In the genomic region with DNA sequence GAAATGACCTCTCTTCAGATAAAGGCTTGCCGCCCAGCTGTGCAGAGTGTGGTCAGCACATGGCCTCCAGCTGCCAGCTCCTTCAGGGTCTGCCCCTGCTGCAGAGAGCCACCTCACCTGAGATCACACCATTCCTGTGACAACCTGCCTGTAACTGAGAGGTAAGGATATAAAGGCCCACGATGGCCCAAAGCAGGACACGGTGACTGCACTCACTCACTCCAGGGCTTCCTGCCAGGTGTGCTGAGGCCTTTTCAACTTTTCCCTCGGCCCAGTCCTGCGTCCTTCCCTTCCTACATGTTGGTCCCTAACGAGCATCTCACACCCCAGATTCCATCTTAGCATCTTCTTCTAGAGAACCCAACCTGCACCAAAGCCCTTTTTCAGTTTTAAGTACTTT, we compare ENCODE assay signal across 20 cellular contexts. TPM values are rescaled to one million over a fixed set of nuclear protein-coding genes. Genes with fewer than 3 reads are reported as not detected.
DNase-seq lines count a peak whose midpoint lies in the region; ATAC-seq and TF ChIP-seq lines count a peak whose summit lies in the region.
"Had no signal": no experiment of that assay in that cellular context is flagged by ENCODE, and none has a peak within 500 bp of the region (broad histone marks: within the 10 kb centered on the region; RNA-seq: fewer than 3 reads in every experiment).

No MANE protein-coding gene starts in this region.

- no peak overlapping the region for H3K9ac ChIP-seq in muscle layer of colon (ENCODE audit: low read length)
- H3K9ac ChIP-seq: parathyroid adenoma had no signal

- H3K4me1 Mint-ChIP-seq in CD4-positive, CD25-positive, alpha-beta regulatory T cell = peaks cover 34 to 90% (median 75%) of the 10 kb centered on the region in 4 donors
- peaks cover 86% of the 10 kb centered on the region for H3K4me1 Mint-ChIP-seq in CD8-positive, alpha-beta T cell (ENCODE audit: low read depth)
- peaks cover 74% of the 10 kb centered on the region for H3K4me1 Mint-ChIP-seq in activated CD8-positive, alpha-beta T cell treated with anti-CD3 and anti-CD28 coated beads for 36 hours (ENCODE audit: low read depth)

- TF ChIP-seq CTCF in CD8-positive, alpha-beta T cell (IDR thresholded peaks at IDR 0.05) = no peak
- TF ChIP-seq CTCF in activated CD8-positive, alpha-beta T cell treated with anti-CD3 and anti-CD28 coated beads for 36 hours (IDR thresholded peaks at IDR 0.05) = no peak

- ATAC-seq in CD4-positive, CD25-positive, alpha-beta regulatory T cell (ENCODE audit: low read depth in 2 of 2) = no peak
- ATAC-seq in CD8-positive, alpha-beta T cell = peak; percentile 34
- ATAC-seq in activated CD8-positive, alpha-beta T cell treated with anti-CD3 and anti-CD28 coated beads for 36 hours = peak; percentile 28
- no peak for ATAC-seq in GM19023 (IDR thresholded peaks at IDR 0.05; ENCODE audit: unreplicated experiment)

- H3K9me3 Mint-ChIP-seq in CD4-positive, CD25-positive, alpha-beta regulatory T cell = peaks cover 0 to 2% (median 0%) of the 10 kb centered on the region in 7 donors
- no peaks in the 10 kb centered on the region for H3K9me3 Mint-ChIP-seq in CD8-positive, alpha-beta T cell
- H3K9me3 Mint-ChIP-seq in activated CD8-positive, alpha-beta T cell treated with anti-CD3 and anti-CD28 coated beads for 36 hours = peaks cover 3% of the 10 kb centered on the region
- H3K9me3 Mint-ChIP-seq: brain had no signal

- intact Hi-C loops in CD8-positive, alpha-beta T cell (cut with DNase I, micrococcal nuclease) = no loop called here
- intact Hi-C loops in activated CD8-positive, alpha-beta T cell treated with anti-CD3 and anti-CD28 coated beads for 36 hours (cut with micrococcal nuclease) = no loop called here

- no peaks in the 10 kb centered on the region for H3K9me3 ChIP-seq in CD4-positive, CD25-positive, alpha-beta regulatory T cell (ENCODE audit: control insufficient read depth in 2 of 2, low read length in 2 of 2)
- H3K9me3 ChIP-seq in CD8-positive, alpha-beta T cell (ENCODE audit: low read length) = no peaks in the 10 kb centered on the region
- no peaks in the 10 kb centered on the region for H3K9me3 ChIP-seq in muscle layer of colon (ENCODE audit: low read length)
- H3K9me3 ChIP-seq: colonic mucosa, lower lobe of right lung, sigmoid colon, SJCRH30 had no signal

- POLR2A ChIA-PET in CD8-positive, alpha-beta T cell (lab: Charles Lee) = interaction anchor here (0.6 to 1.0 kb wide), 2 partner anchors 37 to 76 kb away, joined by 3 to 4 read pairs; no protein-coding TSS in a partner anchor
- POLR2A ChIA-PET in activated CD8-positive, alpha-beta T cell treated with anti-CD3 and anti-CD28 coated beads for 36 hours (lab: Charles Lee) = interaction anchor here (0.8 to 1.4 kb wide), 2 partner anchors 13 to 37 kb away, joined by 3 to 6 read pairs; no protein-coding TSS in a partner anchor

- H3K36me3 ChIP-seq in CD4-positive, CD25-positive, alpha-beta regulatory T cell (ENCODE audit: control insufficient read depth, insufficient read depth, low read length) = peaks cover 10% of the 10 kb centered on the region
- H3K36me3 ChIP-seq in CD8-positive, alpha-beta T cell (ENCODE audit: insufficient read depth, low read length) = no peaks in the 10 kb centered on the region
- H3K36me3 ChIP-seq in muscle layer of colon (ENCODE audit: insufficient read depth, low read length) = no peaks in the 10 kb centered on the region
- H3K36me3 ChIP-seq: colonic mucosa, lower lobe of right lung, sigmoid colon, SJCRH30 had no signal

- CTCF ChIA-PET in CD8-positive, alpha-beta T cell (lab: Charles Lee) = interaction anchor here (0.7 kb wide), 1 partner anchor 91 kb away, joined by 3 read pairs; no protein-coding TSS in a partner anchor
- CTCF ChIA-PET in activated CD8-positive, alpha-beta T cell treated with anti-CD3 and anti-CD28 coated beads for 36 hours (lab: Charles Lee) = interaction anchor here (1.2 to 1.9 kb wide), 2 partner anchors 11 to 15 kb away, joined by 3 to 5 read pairs; no protein-coding TSS in a partner anchor

- peak overlapping the region; percentile 77 to 86 (median 84) for H3K27ac Mint-ChIP-seq in CD4-positive, CD25-positive, alpha-beta regulatory T cell
- peak overlapping the region; percentile 79 for H3K27ac Mint-ChIP-seq in CD8-positive, alpha-beta T cell
- H3K27ac Mint-ChIP-seq in activated CD8-positive, alpha-beta T cell treated with anti-CD3 and anti-CD28 coated beads for 36 hours = peak overlapping the region; percentile 80

- no peaks in the 10 kb centered on the region for H3K27me3 Mint-ChIP-seq in CD4-positive, CD25-positive, alpha-beta regulatory T cell
- no peaks in the 10 kb centered on the region for H3K27me3 Mint-ChIP-seq in CD8-positive, alpha-beta T cell (ENCODE audit: low read depth)
- H3K27me3 Mint-ChIP-seq in activated CD8-positive, alpha-beta T cell treated with anti-CD3 and anti-CD28 coated beads for 36 hours = no peaks in the 10 kb centered on the region
- H3K27me3 Mint-ChIP-seq: brain had no signal

- peak overlapping the region; percentile 55 for H3K4me3 ChIP-seq in CD4-positive, CD25-positive, alpha-beta regulatory T cell (ENCODE audit: low read depth, low read length)
- no peak overlapping the region for H3K4me3 ChIP-seq in CD8-positive, alpha-beta T cell (ENCODE audit: low read depth, low read length)
- no peak overlapping the region for H3K4me3 ChIP-seq in muscle layer of colon (ENCODE audit: low read depth in 1 of 2, low read length in 2 of 2)
- H3K4me3 ChIP-seq: colonic mucosa, lower lobe of right lung, sigmoid colon, SJCRH30 had no signal

- H3K4me1 ChIP-seq in CD4-positive, CD25-positive, alpha-beta regulatory T cell (ENCODE audit: control insufficient read depth, insufficient read depth, low read length, poor library complexity, severe bottlenecking) = peaks cover 70% of the 10 kb centered on the region
- peaks cover 74% of the 10 kb centered on the region for H3K4me1 ChIP-seq in CD8-positive, alpha-beta T cell (ENCODE audit: insufficient read depth, low read length)
- H3K4me1 ChIP-seq in muscle layer of colon (ENCODE audit: insufficient read depth, low read length) = peaks cover 30% of the 10 kb centered on the region
- H3K4me1 ChIP-seq: colonic mucosa, SJCRH30 had no signal

- H3K4me3 Mint-ChIP-seq in CD4-positive, CD25-positive, alpha-beta regulatory T cell = peak overlapping the region in 3 of 4 donors; percentile 28 to 58 (median 33)
- H3K4me3 Mint-ChIP-seq in CD8-positive, alpha-beta T cell = no peak overlapping the region
- H3K4me3 Mint-ChIP-seq in activated CD8-positive, alpha-beta T cell treated with anti-CD3 and anti-CD28 coated beads for 36 hours = no peak overlapping the region
- H3K4me3 Mint-ChIP-seq: brain had no signal

- no peak for DNase-seq in CD4-positive, CD25-positive, alpha-beta regulatory T cell
- DNase-seq in CD8-positive, alpha-beta T cell = no peak
- DNase-seq in activated CD8-positive, alpha-beta T cell treated with anti-CD3 and anti-CD28 coated beads for 36 hours = no peak
- DNase-seq in activated CD4-positive, CD25-positive, alpha-beta regulatory T cell (lab: John Stamatoyannopoulos, UW) = no peak
- DNase-seq in Ammon's horn (ENCODE audit: low spot score) = no peak
- DNase-seq: activated naive CD4-positive, alpha-beta T cell treated with anti-CD3 and anti-CD28 coated beads, Interleukin-2, amount 50 U/mL, for 16 hours; colonic mucosa; IMR-90; lower lobe of right lung; NCI-H1436 treated with DMSO at 0.1 percent for 48 hours; NCI-H2171; NCI-H82; sigmoid colon; SJCRH30; stimulated activated naive CD4-positive, alpha-beta T cell treated with Interleukin-2 at 50 U/mL for 16 hours had no signal

- H3K27ac ChIP-seq in CD4-positive, CD25-positive, alpha-beta regulatory T cell (ENCODE audit: insufficient read depth, low read length, poor library complexity, severe bottlenecking) = peak overlapping the region; percentile 53
- H3K27ac ChIP-seq in CD8-positive, alpha-beta T cell (ENCODE audit: low read depth, low read length) = no peak overlapping the region
- peak overlapping the region; percentile 44 for H3K27ac ChIP-seq in muscle layer of colon (ENCODE audit: low read depth, low read length)
- H3K27ac ChIP-seq: colonic mucosa, HL-60, lower lobe of right lung, parathyroid adenoma, SJCRH30 had no signal

- no peaks in the 10 kb centered on the region for H3K27me3 ChIP-seq in CD4-positive, CD25-positive, alpha-beta regulatory T cell (ENCODE audit: control insufficient read depth, insufficient read depth, low read length)
- no peaks in the 10 kb centered on the region for H3K27me3 ChIP-seq in CD8-positive, alpha-beta T cell (ENCODE audit: insufficient read depth, low read length)
- no peaks in the 10 kb centered on the region for H3K27me3 ChIP-seq in muscle layer of colon (ENCODE audit: control insufficient read depth in 1 of 2, insufficient read depth in 2 of 2, low read length in 2 of 2)
- H3K27me3 ChIP-seq: colonic mucosa, sigmoid colon, SJCRH30 had no signal

- H3K36me3 Mint-ChIP-seq in CD4-positive, CD25-positive, alpha-beta regulatory T cell = peaks cover 26% of the 10 kb centered on the region
- peaks cover 31% of the 10 kb centered on the region for H3K36me3 Mint-ChIP-seq in CD8-positive, alpha-beta T cell
- peaks cover 47% of the 10 kb centered on the region for H3K36me3 Mint-ChIP-seq in activated CD8-positive, alpha-beta T cell treated with anti-CD3 and anti-CD28 coated beads for 36 hours (ENCODE audit: low read depth)
- H3K36me3 Mint-ChIP-seq: brain had no signal

RNA-seq across cellular contexts. Expression of gene ANKRD44, which starts 36.2 kb away (rescaled TPM):
- total RNA-seq in CD4-positive, CD25-positive, alpha-beta regulatory T cell = 301 TPM
- 100 to 1,000 TPM in 1 of 4 donors, 10 to 100 TPM in 3; 69.6 to 104 (median 82.8) TPM for polyA plus RNA-seq in CD4-positive, CD25-positive, alpha-beta regulatory T cell
- 100 to 1,000 TPM; 113 to 115 TPM for total RNA-seq in CD8-positive, alpha-beta T cell
- 100 to 1,000 TPM; 131 to 132 TPM for total RNA-seq in activated CD8-positive, alpha-beta T cell treated with anti-CD3 and anti-CD28 coated beads for 36 hours

Comparison
In these comparisons a context has a peak if more than half of its experiments do, and no peak if none do; other contexts are left out.
1. ATAC-seq: peak in CD8-positive, alpha-beta T cell (single experiment) and activated CD8-positive, alpha-beta T cell treated with anti-CD3 and anti-CD28 coated beads for 36 hours (single experiment); none in CD4-positive, CD25-positive, alpha-beta regulatory T cell (0 of 2) and GM19023 (single experiment).
2. H3K4me3 Mint-ChIP-seq: peak in CD4-positive, CD25-positive, alpha-beta regulatory T cell (3 of 4); none in CD8-positive, alpha-beta T cell (single experiment) and activated CD8-positive, alpha-beta T cell treated with anti-CD3 and anti-CD28 coated beads for 36 hours (single experiment).
3. Peak in every context shown above with its lines, with median percentiles within 50 percentile points of each other: H3K27ac Mint-ChIP-seq.